Comparison of ENCODE assay signal across 13 cellular contexts in genomic region chr1:36457691-36458090, GRCh38. TPM values are rescaled to one million over a fixed set of nuclear protein-coding genes. Genes with fewer than 3 reads are reported as not detected.
DNase-seq lines count a peak whose midpoint lies in the region; ATAC-seq lines count a peak whose summit lies in the region.
"Had no signal": no experiment of that assay in that cellular context is flagged by ENCODE, and none has a peak within 500 bp of the region (broad histone marks: within the 10 kb centered on the region; RNA-seq: fewer than 3 reads in every experiment).

No MANE protein-coding gene starts in this region.

- H3K9ac ChIP-seq in BLaER1: no peak overlapping the region
- H3K9ac ChIP-seq: KMS-11 had no signal

- ATAC-seq in activated naive CD8-positive, alpha-beta T cell treated with anti-CD3 and anti-CD28 coated beads, Interleukin-2, amount 10 ng/mL, durations not matched to agents 7 days and 5 days (ENCODE audit: low read depth): peak; percentile 43
- ATAC-seq in HG03342 (IDR thresholded peaks at IDR 0.05; ENCODE audit: unreplicated experiment) (no peak), HG02763 (IDR thresholded peaks at IDR 0.05; ENCODE audit: unreplicated experiment) (no peak)

- peaks cover 53% of the 10 kb centered on the region for H3K4me1 Mint-ChIP-seq in activated naive CD8-positive, alpha-beta T cell treated with anti-CD3 and anti-CD28 coated beads, Interleukin-2, amount 10 ng/mL, durations not matched to agents 7 days and 5 days
- H3K4me1 Mint-ChIP-seq: nephron had no signal

- H4K20me1 ChIP-seq in BLaER1: peaks cover 17% of the 10 kb centered on the region

- no peaks in the 10 kb centered on the region for H3K27me3 ChIP-seq in BLaER1
- H3K27me3 ChIP-seq: testis had no signal

- H3K9me3 Mint-ChIP-seq in activated naive CD8-positive, alpha-beta T cell treated with anti-CD3 and anti-CD28 coated beads, Interleukin-2, amount 10 ng/mL, durations not matched to agents 7 days and 5 days: no peaks in the 10 kb centered on the region
- H3K9me3 Mint-ChIP-seq: nephron had no signal

- peak overlapping the region; percentile 75 for H3K4me3 Mint-ChIP-seq in activated naive CD8-positive, alpha-beta T cell treated with anti-CD3 and anti-CD28 coated beads, Interleukin-2, amount 10 ng/mL, durations not matched to agents 7 days and 5 days
- H3K4me3 Mint-ChIP-seq: nephron had no signal

- H3K36me3 ChIP-seq in BLaER1: peaks cover 67% of the 10 kb centered on the region

- peak; percentile 79 to 82 for DNase-seq in Kasumi-1 (lab: John Stamatoyannopoulos, UW)
- no peak for DNase-seq in activated naive CD8-positive, alpha-beta T cell treated with anti-CD3 and anti-CD28 coated beads, Interleukin-2, amount 10 ng/mL, durations not matched to agents 7 days and 5 days
- no peak for DNase-seq in NCI-H1930 (lab: John Stamatoyannopoulos, UW)
- DNase-seq: activated gamma-delta T cell, NCI-H510A, testis had no signal

- H3K27ac Mint-ChIP-seq in activated naive CD8-positive, alpha-beta T cell treated with anti-CD3 and anti-CD28 coated beads, Interleukin-2, amount 10 ng/mL, durations not matched to agents 7 days and 5 days: peak overlapping the region; percentile 87
- H3K27ac Mint-ChIP-seq: nephron had no signal

- H3K9me3 ChIP-seq in BLaER1: no peaks in the 10 kb centered on the region
- H3K9me3 ChIP-seq: testis had no signal

- peak overlapping the region; percentile 71 for H3K27ac ChIP-seq in BLaER1
- H3K27ac ChIP-seq: C4-2B, KMS-11, testis had no signal

- peaks cover 41% of the 10 kb centered on the region for H3K36me3 Mint-ChIP-seq in activated naive CD8-positive, alpha-beta T cell treated with anti-CD3 and anti-CD28 coated beads, Interleukin-2, amount 10 ng/mL, durations not matched to agents 7 days and 5 days

- peaks cover 70% of the 10 kb centered on the region for H3K4me1 ChIP-seq in BLaER1
- H3K4me1 ChIP-seq: testis had no signal

- H3K4me3 ChIP-seq in BLaER1: peak overlapping the region; percentile 39; the same call in 1 of the 2 replicates
- H3K4me3 ChIP-seq: testis had no signal

- POLR2A ChIA-PET in activated naive CD8-positive, alpha-beta T cell treated with anti-CD3 and anti-CD28 coated beads, Interleukin-2, amount 10 ng/mL, durations not matched to agents 7 days and 5 days (lab: Charles Lee): no interaction called here

- no peaks in the 10 kb centered on the region for H3K27me3 Mint-ChIP-seq in activated naive CD8-positive, alpha-beta T cell treated with anti-CD3 and anti-CD28 coated beads, Interleukin-2, amount 10 ng/mL, durations not matched to agents 7 days and 5 days

- H3K4me2 ChIP-seq in BLaER1: peak overlapping the region; percentile 87
- H3K4me2 ChIP-seq: KMS-11 had no signal

RNA-seq across cellular contexts. Expression of gene MRPS15, which starts 6.5 kb away (rescaled TPM):
- total RNA-seq in activated naive CD8-positive, alpha-beta T cell treated with anti-CD3 and anti-CD28 coated beads, Interleukin-2, amount 10 ng/mL, durations not matched to agents 7 days and 5 days: 10 to 100 TPM; 84.9 to 86.1 TPM

RNA-seq across cellular contexts. Expression of gene OSCP1, which starts 7.4 kb away (rescaled TPM):
- 1 to 10 TPM; 1.1 to 1.8 TPM for total RNA-seq in activated naive CD8-positive, alpha-beta T cell treated with anti-CD3 and anti-CD28 coated beads, Interleukin-2, amount 10 ng/mL, durations not matched to agents 7 days and 5 days
- total RNA-seq: T-helper 1 cell treated with Interleukin-12 subunit alpha and Interleukin-12 subunit beta and Interleukin-4 antibody, amounts not matched to agents 30 ng/mL and 1 ng/mL, for 36 hours had no signal

RNA-seq across cellular contexts. Expression of gene CSF3R, which starts 25.0 kb away (rescaled TPM):
- total RNA-seq in activated naive CD8-positive, alpha-beta T cell treated with anti-CD3 and anti-CD28 coated beads, Interleukin-2, amount 10 ng/mL, durations not matched to agents 7 days and 5 days: under 1 TPM; 0.17 to 0.37 TPM

RNA-seq across cellular contexts. Expression of gene LSM10, which starts 60.0 kb away (rescaled TPM):
- total RNA-seq in activated naive CD8-positive, alpha-beta T cell treated with anti-CD3 and anti-CD28 coated beads, Interleukin-2, amount 10 ng/mL, durations not matched to agents 7 days and 5 days: 10 to 100 TPM; 44.1 to 45.1 TPM

Comparison
In these comparisons a context has a peak if more than half of its experiments do, and no peak if none do; other contexts are left out.
1. DNase-seq: peak in Kasumi-1 (2 of 2); none in activated naive CD8-positive, alpha-beta T cell treated with anti-CD3 and anti-CD28 coated beads, Interleukin-2, amount 10 ng/mL, durations not matched to agents 7 days and 5 days (single experiment) and NCI-H1930 (0 of 2).